Comparison of ENCODE assay signal across 16 cellular contexts in the genomic region with DNA sequence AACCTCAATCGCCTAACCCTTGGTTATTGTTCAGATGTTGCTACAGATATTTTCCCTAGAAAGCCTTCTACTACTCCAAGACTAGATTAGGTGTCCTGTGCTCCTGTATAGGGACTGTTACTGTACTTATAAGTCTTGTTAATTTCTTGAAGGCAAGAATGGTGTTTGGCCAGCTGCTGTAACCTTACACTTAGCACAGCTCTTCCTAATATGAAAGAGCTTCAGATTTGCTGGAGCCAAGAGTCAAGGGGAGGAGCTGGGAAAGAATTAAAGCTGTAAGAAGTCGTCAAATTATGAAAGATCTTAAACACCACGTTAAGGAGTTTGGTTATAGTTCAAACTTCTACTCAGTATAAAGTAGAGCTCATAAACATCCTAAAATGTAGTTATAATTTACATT.
DNase-seq lines count a peak whose midpoint lies in the region; TF ChIP-seq lines count a peak whose summit lies in the region.
"Had no signal": no experiment of that assay in that cellular context is flagged by ENCODE, and none has a peak within 500 bp of the region (broad histone marks: within the 10 kb centered on the region; RNA-seq: fewer than 3 reads in every experiment).

No MANE protein-coding gene starts in this region.

- H4K20me1 ChIP-seq in GM23248 (ENCODE audit: insufficient read depth) (no peaks in the 10 kb centered on the region), OCI-LY3 (ENCODE audit: insufficient read depth, low read length) (no peaks in the 10 kb centered on the region)

- no peaks in the 10 kb centered on the region for H3F3A ChIP-seq in GM23248 (ENCODE audit: insufficient read depth)

- H3K9me3 ChIP-seq in GM23248 (ENCODE audit: low read depth) (no peaks in the 10 kb centered on the region), OCI-LY3 (ENCODE audit: insufficient read depth, low read length) (no peaks in the 10 kb centered on the region)

- H3K27me3 ChIP-seq in GM23248 (replicated peaks; ENCODE audit: insufficient read depth) (no peaks in the 10 kb centered on the region), OCI-LY3 (ENCODE audit: low read depth, low read length) (no peaks in the 10 kb centered on the region)

- H3K9me2 ChIP-seq in GM23248 (ENCODE audit: insufficient read depth) = no peaks in the 10 kb centered on the region

- H3K36me3 ChIP-seq in GM23248 (ENCODE audit: low read depth) (no peaks in the 10 kb centered on the region), OCI-LY3 (replicated peaks; ENCODE audit: low read depth, low read length) (no peaks in the 10 kb centered on the region)

- WGBS in GM23248 (ENCODE audit: low coverage in 1 of 2, low lambda C conversion rate in 2 of 2, missing lambda C conversion rate in 2 of 2), 2 experiments = 2 to 8% methylated on average over 3 of the region's 3 CpGs

- H3K27ac Mint-ChIP-seq in T-helper 1 cell treated with Interleukin-12 subunit alpha and Interleukin-12 subunit beta and Interleukin-4 antibody, amounts not matched to agents 30 μg/mL and 1 μg/mL, for 36 hours = peak overlapping the region; percentile 8
- H3K27ac Mint-ChIP-seq: CD4-positive, alpha-beta T cell had no signal

- H3K9ac ChIP-seq in GM23248 (no peak overlapping the region), OCI-LY3 (ENCODE audit: low read length) (no peak overlapping the region)

- TF ChIP-seq CTCF in OCI-LY3 (IDR thresholded peaks at IDR 0.05; ENCODE audit: low read depth, low read length) (no peak), fibroblast of pulmonary artery (IDR thresholded peaks at IDR 0.05; ENCODE audit: low read length, missing control alignments) (no peak)

- no peaks in the 10 kb centered on the region for H3K36me3 Mint-ChIP-seq in T-helper 1 cell treated with Interleukin-12 subunit alpha and Interleukin-12 subunit beta and Interleukin-4 antibody, amounts not matched to agents 30 μg/mL and 1 μg/mL, for 36 hours (ENCODE audit: low read depth)

- no peak overlapping the region for H3K4me3 ChIP-seq in GM23248
- no peak overlapping the region; the same call in 1 of the 2 replicates for H3K4me3 ChIP-seq in OCI-LY3 (ENCODE audit: low read length)
- H3K4me3 ChIP-seq in fibroblast of pulmonary artery (replicated peaks; ENCODE audit: low read depth, low read length) = no peak overlapping the region

- H3K4me2 ChIP-seq in GM23248 (ENCODE audit: unreplicated experiment) = no peak overlapping the region
- peak overlapping the region; percentile 14 for H3K4me2 ChIP-seq in OCI-LY3 (ENCODE audit: low read length)

- no peaks in the 10 kb centered on the region for H3K79me2 ChIP-seq in GM23248 (ENCODE audit: insufficient read depth)
- no peaks in the 10 kb centered on the region for H3K79me2 ChIP-seq in OCI-LY3 (ENCODE audit: low read length)

- in situ Hi-C loops in GM23248 (cut with MboI) = no loop called here

- peaks cover 1% of the 10 kb centered on the region for H3K27me3 Mint-ChIP-seq in T-helper 1 cell treated with Interleukin-12 subunit alpha and Interleukin-12 subunit beta and Interleukin-4 antibody, amounts not matched to agents 30 μg/mL and 1 μg/mL, for 36 hours (ENCODE audit: low read depth)

- H3K4me1 Mint-ChIP-seq in T-helper 1 cell treated with Interleukin-12 subunit alpha and Interleukin-12 subunit beta and Interleukin-4 antibody, amounts not matched to agents 30 μg/mL and 1 μg/mL, for 36 hours (ENCODE audit: low read depth) = peaks cover under 1% of the 10 kb centered on the region

- 0 out of 2 replicates have a peak overlapping the region, but pooled peaks have one; percentile 26 for H2AFZ ChIP-seq in GM23248
- H2AFZ ChIP-seq in OCI-LY3 (ENCODE audit: low read depth, low read length) = peak overlapping the region; percentile 34; the same call in 1 of the 2 replicates

- DNase-seq in T-helper 1 cell = no peak
- DNase-seq in GM23248 = no peak
- peak; percentile 27 for DNase-seq in fibroblast of pulmonary artery (ENCODE audit: low read depth)
- no peak for DNase-seq in stimulated activated CD4-positive, alpha-beta T cell treated with anti-CD3 and anti-CD28 coated beads, Interleukin-4, amount 100 ng/mL, for 1 hour
- no peak for DNase-seq in dermis blood vessel endothelial cell
- no peak for DNase-seq in activated CD4-positive, alpha-beta T cell treated with anti-CD3 and anti-CD28 coated beads, Interleukin-2, amount 50 U/mL, for 48 hours
- DNase-seq: CD4-positive, alpha-beta T cell; DND-41; GDM1; KBM-7; NCI-H1417 treated with DMSO at 0.1 percent for 48 hours; NCI-H187 treated with DMSO at 0.1 percent for 48 hours; NCI-H2171; NCI-H526 had no signal

- H3K27ac ChIP-seq in GM23248 (no peak overlapping the region), OCI-LY3 (ENCODE audit: low read length) (no peak overlapping the region)

- H3K9me3 Mint-ChIP-seq in T-helper 1 cell treated with Interleukin-12 subunit alpha and Interleukin-12 subunit beta and Interleukin-4 antibody, amounts not matched to agents 30 μg/mL and 1 μg/mL, for 36 hours = no peaks in the 10 kb centered on the region
- H3K9me3 Mint-ChIP-seq: CD4-positive, alpha-beta T cell had no signal

- H3K4me1 ChIP-seq in GM23248 (ENCODE audit: insufficient read depth) (no peaks in the 10 kb centered on the region), OCI-LY3 (ENCODE audit: low read length) (no peaks in the 10 kb centered on the region)

- no peak overlapping the region for H3K4me3 Mint-ChIP-seq in T-helper 1 cell treated with Interleukin-12 subunit alpha and Interleukin-12 subunit beta and Interleukin-4 antibody, amounts not matched to agents 30 μg/mL and 1 μg/mL, for 36 hours
- H3K4me3 Mint-ChIP-seq: CD4-positive, alpha-beta T cell had no signal
